Comparison of ENCODE assay signal across 18 cellular contexts in the genomic region with DNA sequence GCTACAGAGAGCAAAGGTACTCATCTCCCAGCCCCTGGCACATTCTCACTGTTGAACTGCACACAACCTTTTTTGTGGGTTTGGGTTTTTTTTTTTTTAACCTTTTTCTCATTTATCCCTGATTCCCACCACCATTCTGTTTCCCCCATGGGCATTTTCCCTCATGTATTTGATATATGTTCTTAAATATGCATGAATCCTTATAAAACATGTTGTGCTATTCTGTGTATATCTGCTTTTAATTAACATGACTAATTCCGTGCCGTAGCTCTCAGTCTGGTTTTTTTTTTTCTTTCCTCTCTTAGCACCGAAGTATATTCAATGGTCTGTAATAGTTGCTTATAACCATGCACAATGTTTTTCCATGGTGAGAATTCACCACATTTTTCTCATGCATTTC.
A peak's percentile ranks its signal among the peaks of the same experiment; 100 is the strongest.
DNase-seq lines count a peak whose midpoint lies in the region; ATAC-seq, FAIRE-seq and TF ChIP-seq lines count a peak whose summit lies in the region.
"Had no signal": no experiment of that assay in that cellular context is flagged by ENCODE, and none has a peak within 500 bp of the region (broad histone marks: within the 10 kb centered on the region; RNA-seq: fewer than 3 reads in every experiment).

No MANE protein-coding gene starts in this region.

- H3K27ac ChIP-seq in BLaER1 (0 out of 2 replicates have a peak overlapping the region, but pooled peaks have one; percentile 65), IMR-90 (ENCODE audit: insufficient read depth, low read length) (no peak overlapping the region), hepatocyte (no peak overlapping the region), transverse colon (no peak overlapping the region)

- no peak overlapping the region for H2AK9ac ChIP-seq in IMR-90 (replicated peaks; ENCODE audit: low read depth, low read length, poor library complexity)

- no peak for ATAC-seq in IMR-90 (ENCODE audit: low read depth)

- H2BK20ac ChIP-seq in IMR-90 (ENCODE audit: low read depth, low read length): no peak overlapping the region

- H3K27me3 ChIP-seq in BLaER1: no peaks in the 10 kb centered on the region
- H3K27me3 ChIP-seq in IMR-90 (ENCODE audit: control insufficient read depth, insufficient read depth, low read length): peaks cover 7% of the 10 kb centered on the region; the same call in 1 of the 2 replicates
- no peaks in the 10 kb centered on the region for H3K27me3 ChIP-seq in hepatocyte
- no peaks in the 10 kb centered on the region for H3K27me3 ChIP-seq in transverse colon

- H3K36me3 ChIP-seq in BLaER1 (no peaks in the 10 kb centered on the region), IMR-90 (ENCODE audit: control insufficient read depth, insufficient read depth, low read length) (no peaks in the 10 kb centered on the region), hepatocyte (replicated peaks; ENCODE audit: insufficient read depth, low read depth) (no peaks in the 10 kb centered on the region), transverse colon (no peaks in the 10 kb centered on the region)

- no peaks in the 10 kb centered on the region for H3K9me2 ChIP-seq in hepatocyte (replicated peaks; ENCODE audit: insufficient read depth)

- H3K4me2 ChIP-seq in BLaER1: peak overlapping the region; percentile 44; the same call in 1 of the 2 replicates
- H3K4me2 ChIP-seq in IMR-90 (ENCODE audit: low read depth, low read length): no peak overlapping the region
- no peak overlapping the region for H3K4me2 ChIP-seq in hepatocyte

- TF ChIP-seq POLR2A in IMR-90 (IDR thresholded peaks at IDR 0.05; ENCODE audit: low read depth, low read length) (no peak), transverse colon (IDR thresholded peaks at IDR 0.05) (no peak)

- H3K9me3 ChIP-seq in BLaER1: no peaks in the 10 kb centered on the region
- H3K9me3 ChIP-seq in IMR-90 (ENCODE audit: control insufficient read depth, insufficient read depth, low read length): peaks cover 2% of the 10 kb centered on the region; the same call in 1 of the 2 replicates
- no peaks in the 10 kb centered on the region for H3K9me3 ChIP-seq in hepatocyte (ENCODE audit: low read depth)
- H3K9me3 ChIP-seq in transverse colon: no peaks in the 10 kb centered on the region
- H3K9me3 ChIP-seq: Caco-2 had no signal

- H3K27ac Mint-ChIP-seq in mesothelial cell of epicardium: peak overlapping the region; percentile 55
- H3K27ac Mint-ChIP-seq: CD4-positive, alpha-beta T cell had no signal

- dilution Hi-C loops in IMR-90 (cut with HindIII; ENCODE audit: low sequenced_read_pairs, unreplicated experiment): no loop called here

- no peak for TF ChIP-seq EP300 in transverse colon (IDR thresholded peaks at IDR 0.05; ENCODE audit: low read depth)

- H3K18ac ChIP-seq in IMR-90 (ENCODE audit: low read depth, low read length): no peak overlapping the region

- no peak overlapping the region for H4K8ac ChIP-seq in IMR-90 (ENCODE audit: low read depth in 2 of 2, low read length in 2 of 2)

- peak; percentile 18 for FAIRE-seq in endometrium (lab: Jason Lieb, UNC)
- FAIRE-seq: GM12892, H54 had no signal

- H2BK15ac ChIP-seq in IMR-90 (ENCODE audit: low read depth, low read length): no peak overlapping the region

- H4K91ac ChIP-seq in IMR-90 (ENCODE audit: insufficient read depth, low read depth, low read length): no peak overlapping the region

- TF ChIP-seq RAD21 in IMR-90 (IDR thresholded peaks at IDR 0.05; ENCODE audit: low read length): no peak

- H3K36me3 Mint-ChIP-seq in mesothelial cell of epicardium: no peaks in the 10 kb centered on the region

- H3K56ac ChIP-seq in IMR-90 (ENCODE audit: extremely low read depth, insufficient read depth, low read length): no peak overlapping the region

- peak overlapping the region; percentile 9; the same call in 1 of the 2 replicates for H3K14ac ChIP-seq in IMR-90 (replicated peaks; ENCODE audit: low read depth, low read length)

- H3K9me3 Mint-ChIP-seq in mesothelial cell of epicardium: no peaks in the 10 kb centered on the region
- H3K9me3 Mint-ChIP-seq: CD4-positive, alpha-beta T cell had no signal

- H3K4me1 ChIP-seq in BLaER1: peaks cover 78% of the 10 kb centered on the region
- no peaks in the 10 kb centered on the region; the same call in 1 of the 2 replicates for H3K4me1 ChIP-seq in IMR-90 (ENCODE audit: control insufficient read depth, insufficient read depth, low read length)
- H3K4me1 ChIP-seq in hepatocyte (ENCODE audit: insufficient read depth): no peaks in the 10 kb centered on the region
- no peaks in the 10 kb centered on the region for H3K4me1 ChIP-seq in transverse colon
- H3K4me1 ChIP-seq: Caco-2 had no signal

- no peaks in the 10 kb centered on the region for H3K79me1 ChIP-seq in IMR-90 (ENCODE audit: low read depth in 1 of 2, low read length in 2 of 2)

- H3K9ac ChIP-seq in BLaER1 (no peak overlapping the region), IMR-90 (ENCODE audit: low read depth, low read length) (no peak overlapping the region)

- TF ChIP-seq CTCF in IMR-90 (conservative IDR thresholded peaks at IDR 0.05; ENCODE audit: low read depth, low read length) (no peak), mesothelial cell of epicardium (IDR thresholded peaks at IDR 0.05; ENCODE audit: unreplicated experiment) (no peak), hepatocyte (IDR thresholded peaks at IDR 0.05; ENCODE audit: poor library complexity) (no peak), transverse colon (IDR thresholded peaks at IDR 0.05) (no peak)

- H3K4ac ChIP-seq in IMR-90 (ENCODE audit: low read depth, low read length): no peak overlapping the region

- intact Hi-C loops in IMR-90 (cut with micrococcal nuclease): no loop called here
- intact Hi-C loops in transverse colon (cut with DNase I; ENCODE audit: low total_unique reads): no loop called here

- no CpG with 5 or more reads among the region's 3 CpGs for WGBS in IMR-90 (ENCODE audit: extremely low coverage in 2 of 2, insufficient read length in 1 of 2), 2 experiments
- WGBS in hepatocyte (ENCODE audit: low lambda C conversion rate, missing lambda C conversion rate): 61% methylated on average over 3 of the region's 3 CpGs
- 66 to 74% methylated on average over 3 of the region's 3 CpGs for WGBS in transverse colon (ENCODE audit: low coverage in 1 of 2), 2 donors

- no peak overlapping the region for H3K23ac ChIP-seq in IMR-90 (ENCODE audit: low read depth, low read length)

- H2BK120ac ChIP-seq in IMR-90 (ENCODE audit: low read depth, low read length): no peak overlapping the region

- peaks cover 7% of the 10 kb centered on the region for H3K4me1 Mint-ChIP-seq in mesothelial cell of epicardium

- H3K79me2 ChIP-seq in hepatocyte: no peaks in the 10 kb centered on the region

- no peak overlapping the region for H3K4me3 Mint-ChIP-seq in mesothelial cell of epicardium
- H3K4me3 Mint-ChIP-seq: CD4-positive, alpha-beta T cell had no signal

- no TSS peak for BruUV-seq in IMR-90 (replicated peaks; lab: Mats Ljungman, UMichigan)

- H4K20me1 ChIP-seq in BLaER1 (no peaks in the 10 kb centered on the region), IMR-90 (ENCODE audit: insufficient read depth, low read length) (no peaks in the 10 kb centered on the region), hepatocyte (ENCODE audit: insufficient read depth, poor library complexity, severe bottlenecking) (no peaks in the 10 kb centered on the region)

- H3K27me3 Mint-ChIP-seq in mesothelial cell of epicardium (ENCODE audit: low read depth): peaks cover 5% of the 10 kb centered on the region

- DNase-seq in IMR-90 (no peak), mesothelial cell of epicardium (ENCODE audit: low spot score in 2 of 2, unreplicated experiment in 2 of 2) (no peak), DMS53 treated with DMSO at 0.1 percent for 48 hours (lab: John Stamatoyannopoulos, UW; ENCODE audit: unreplicated experiment) (no peak), hepatocyte (ENCODE audit: low spot score) (no peak), transverse colon (no peak)
- DNase-seq: Caco-2; CD4-positive, alpha-beta T cell; GF-D8; NCI-H1105; NCI-H2081; NCI-H510A; NCI-H748 treated with DMSO at 0.1 percent for 48 hours; NK-92 treated with Interleukin-12 subunit alpha and Interleukin-12 subunit beta, amount 100 ng/mL, for 24 hours; SHP77 treated with DMSO at 0.1 percent for 48 hours had no signal

- CTCF ChIA-PET in IMR-90 (lab: Yijun Ruan, JAX): interaction anchor here (1.4 kb wide), 1 partner anchor 10 kb away, joined by 3 read pairs; no protein-coding TSS in a partner anchor

- in situ Hi-C loops in IMR-90 (cut with MboI; ENCODE audit: low sequenced_read_pairs) (loop anchor here (10.0 kb wide), 1 partner anchor 243 kb away; no protein-coding TSS in a partner anchor), transverse colon (cut with MboI; ENCODE audit: low pct_ligation_motif_present in 1 of 4, low pct_unique_long_range_greater_than_20kb in 1 of 4, low sequenced_read_pairs in 3 of 4) (loop anchor here in 3 of 4 donors (25.0 kb wide), 2 partner anchors 356 to 531 kb away; a partner anchor contains a TSS)

- no peak overlapping the region for H4K5ac ChIP-seq in IMR-90 (ENCODE audit: low read depth, low read length)

- no peaks in the 10 kb centered on the region; the same call in 1 of the 2 replicates for H3K9me1 ChIP-seq in IMR-90 (ENCODE audit: insufficient read depth, low read length)

- POLR2A ChIA-PET in IMR-90 (lab: Charles Lee; ENCODE audit: unreplicated experiment): no interaction called here

- H2AK5ac ChIP-seq in IMR-90 (ENCODE audit: low read depth, low read length): no peak overlapping the region

- H2AFZ ChIP-seq in IMR-90 (replicated peaks; ENCODE audit: low read length, poor library complexity) (no peak overlapping the region), hepatocyte (no peak overlapping the region)

- no peak overlapping the region for H3K4me3 ChIP-seq in BLaER1
- H3K4me3 ChIP-seq in IMR-90 (ENCODE audit: insufficient read depth, low read depth, low read length): no peak overlapping the region
- H3K4me3 ChIP-seq in hepatocyte: no peak overlapping the region
- H3K4me3 ChIP-seq in transverse colon: no peak overlapping the region

- no peak overlapping the region for H2BK5ac ChIP-seq in IMR-90 (ENCODE audit: low read depth, low read length, poor library complexity, severe bottlenecking)

TF ChIP-seq in IMR-90, 13 proteins besides CTCF, POLR2A, EP300 and RAD21 (continues in another document):
- TF ChIP-seq SMC3 (IDR thresholded peaks at IDR 0.05; ENCODE audit: low read depth, low read length) (no peak), MAZ (IDR thresholded peaks at IDR 0.05; ENCODE audit: borderline replicate concordance, low read depth, low read length) (no peak), MAFK (IDR thresholded peaks at IDR 0.05; ENCODE audit: low read depth, low read length) (no peak), BHLHE40 (IDR thresholded peaks at IDR 0.05; ENCODE audit: low read depth, low read length) (no peak), RCOR1 (IDR thresholded peaks at IDR 0.05; ENCODE audit: insufficient replicate concordance, low read length) (no peak), MXI1 (IDR thresholded peaks at IDR 0.05; ENCODE audit: borderline replicate concordance, low read depth, low read length) (no peak), NFE2L2 (IDR thresholded peaks at IDR 0.05; ENCODE audit: low read depth, low read length) (no peak), CEBPB (IDR thresholded peaks at IDR 0.05; ENCODE audit: low read depth, low read length) (no peak), RFX5 (IDR thresholded peaks at IDR 0.05; ENCODE audit: low read depth, low read length) (no peak)
